ENCODE assay signal across 29 cellular contexts in the genomic region with DNA sequence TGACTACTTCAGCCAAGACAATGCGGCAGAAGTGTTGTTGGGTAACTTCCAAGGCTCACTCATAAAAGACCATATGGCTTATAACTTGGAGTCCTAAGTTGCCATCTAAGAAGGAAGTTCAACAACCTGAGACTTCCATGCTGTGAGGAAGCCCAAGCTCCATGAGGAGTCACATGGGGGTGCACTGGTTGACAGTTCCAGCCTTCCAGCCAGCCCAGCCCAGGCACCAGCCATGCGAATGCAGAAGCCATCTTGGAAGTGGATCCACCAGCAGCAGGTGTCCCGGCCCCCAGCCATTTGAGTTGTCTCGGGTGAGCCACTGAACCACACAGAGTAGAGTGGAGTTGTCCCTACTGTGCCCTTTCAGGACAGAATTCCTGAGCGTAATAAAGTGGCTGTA. TPM values are rescaled to one million over a fixed set of nuclear protein-coding genes. Genes with fewer than 3 reads are reported as not detected.
A peak's percentile ranks its signal among the peaks of the same experiment; 100 is the strongest.
DNase-seq lines count a peak whose midpoint lies in the region; ATAC-seq and TF ChIP-seq lines count a peak whose summit lies in the region.
"Had no signal": no experiment of that assay in that cellular context is flagged by ENCODE, and none has a peak within 500 bp of the region (broad histone marks: within the 10 kb centered on the region; RNA-seq: fewer than 3 reads in every experiment).

No MANE protein-coding gene starts in this region.

- TF ChIP-seq CTCF in sigmoid colon (IDR thresholded peaks at IDR 0.05): no peak

- no peaks in the 10 kb centered on the region for H3K27me3 ChIP-seq in sigmoid colon
- H3K27me3 ChIP-seq: cardiac muscle cell, tibial artery had no signal

- peaks cover 0 to 56% (median 47%) of the 10 kb centered on the region in 4 donors for H3K4me1 ChIP-seq in sigmoid colon

- in situ Hi-C loops in KBM-7 (cut with MboI; ENCODE audit: low pct_unique_long_range_greater_than_20kb, low sequenced_read_pairs): loop anchor here (25.0 kb wide), 1 partner anchor 528 kb away; the partner anchor contains the start of gene CELSR1

- DNase-seq in DMS 273 (lab: John Stamatoyannopoulos, UW; ENCODE audit: unreplicated experiment) (peak; percentile 76), DMS 273 treated with DMSO at 0.1 percent for 48 hours (lab: John Stamatoyannopoulos, UW) (no peak), kidney tubule cell (ENCODE audit: low spot score) (peak; percentile 11), sigmoid colon (peak; percentile 61), KG1 (lab: John Stamatoyannopoulos, UW) (no peak), KBM-7 (no peak)
- DNase-seq: activated CD4-positive, alpha-beta memory T cell treated with anti-CD3 and anti-CD28 coated beads, Interleukin-2, amount 10 ng/mL, durations not matched to agents 7 days and 5 days; activated CD4-positive, CD25-positive, alpha-beta regulatory T cell; activated naive CD4-positive, alpha-beta T cell; AML-193; CD8-positive, alpha-beta T cell; DMS53; GDM1; NCI-H1436 treated with DMSO at 0.1 percent for 48 hours; NCI-H2171; NCI-H526 treated with DMSO at 0.1 percent for 48 hours; stimulated activated CD4-positive, alpha-beta T cell treated with anti-CD3 and anti-CD28 coated beads, Interleukin-4, amount 100 ng/mL, for 24 hours; stimulated activated naive CD8-positive, alpha-beta T cell treated with anti-CD3 and anti-CD28 coated beads, Interleukin-15, Interleukin-2, amounts not matched to agents 100 U/mL and 50 U/mL, for 24 hours; T1000 had no signal

- TF ChIP-seq EP300 in sigmoid colon (IDR thresholded peaks at IDR 0.05): no peak

- no peaks in the 10 kb centered on the region for H3K9me3 ChIP-seq in sigmoid colon
- H3K9me3 ChIP-seq: tibial artery had no signal

- ATAC-seq in SK-N-SH treated with all-trans-retinoic acid at 6 μM for 48 hours: no peak
- ATAC-seq in HG03457 (IDR thresholded peaks at IDR 0.05; ENCODE audit: unreplicated experiment): no peak
- ATAC-seq: CD8-positive, alpha-beta T cell; left lobe of liver; psoas muscle; stimulated activated naive CD8-positive, alpha-beta T cell treated with anti-CD3 and anti-CD28 coated beads, Interleukin-15, Interleukin-2, amounts not matched to agents 100 U/mL and 50 U/mL, for 24 hours had no signal

- TF ChIP-seq POLR2A in sigmoid colon (IDR thresholded peaks at IDR 0.05): no peak

- H3K27ac ChIP-seq in sigmoid colon: peak overlapping the region in 3 of 4 donors; percentile 92 to 99 (median 99)
- H3K27ac ChIP-seq: 22Rv1, cardiac muscle cell, psoas muscle had no signal

- WGBS in sigmoid colon, 2 donors: 95 to 96% methylated on average over 5 of the region's 5 CpGs

- no peak overlapping the region for H3K4me3 ChIP-seq in sigmoid colon
- H3K4me3 ChIP-seq: cardiac muscle cell, psoas muscle, smooth muscle cell, tibial artery had no signal

- intact Hi-C loops in sigmoid colon (cut with DNase I): loop anchor here (5.0 kb wide), 1 partner anchor 83 kb away; no protein-coding TSS in a partner anchor

- no peaks in the 10 kb centered on the region for H3K36me3 ChIP-seq in sigmoid colon
- H3K36me3 ChIP-seq: cardiac muscle cell, tibial artery had no signal

TF ChIP-seq in SK-N-SH treated with all-trans-retinoic acid at 6 μM for 48 hours, 23 proteins besides CTCF, POLR2A, EP300 and RAD21:
- no peak for TF ChIP-seq TOX (CRISPR knock-in tag; IDR thresholded peaks at IDR 0.05; ENCODE audit: borderline replicate concordance)
- TF ChIP-seq ZNF70 (CRISPR knock-in tag; IDR thresholded peaks at IDR 0.05): peak; percentile 54; the same call in 1 of the 2 replicates
- peak; percentile 99 for TF ChIP-seq ZNF565 (CRISPR knock-in tag; conservative IDR thresholded peaks at IDR 0.05; ENCODE audit: low read depth)
- no peak for TF ChIP-seq PPARA (CRISPR knock-in tag; IDR thresholded peaks at IDR 0.05; ENCODE audit: borderline replicate concordance)

RNA-seq across cellular contexts. Expression of gene WNT7B, which starts 32.8 kb away (rescaled TPM):
- total RNA-seq in sigmoid colon: not detected
- not detected for polyA plus RNA-seq in sigmoid colon
- total RNA-seq: activated CD4-positive, alpha-beta memory T cell treated with anti-CD3 and anti-CD28 coated beads, Interleukin-2, amount 10 ng/mL, durations not matched to agents 7 days and 5 days; cardiac muscle cell; CD8-positive, alpha-beta T cell; dermis blood vessel endothelial cell; endothelial cell of umbilical vein; psoas muscle had no signal
- polyA plus RNA-seq: cardiac muscle cell, endothelial cell of umbilical vein had no signal

Comparison
In these comparisons a context has a peak if more than half of its experiments do, and no peak if none do; other contexts are left out.
1. DNase-seq: peak in DMS 273 (single experiment), kidney tubule cell (single experiment) and sigmoid colon (single experiment); none in DMS 273 treated with DMSO at 0.1 percent for 48 hours (single experiment), KG1 (single experiment) and KBM-7 (single experiment).